13 cellular contexts compared by ENCODE assay signal in genomic region chr10:132155723-132156381, GRCh38. TPM values are rescaled to one million over a fixed set of nuclear protein-coding genes. Genes with fewer than 3 reads are reported as not detected.
A peak's percentile ranks its signal among the peaks of the same experiment; 100 is the strongest.
DNase-seq lines count a peak whose midpoint lies in the region; ATAC-seq and TF ChIP-seq lines count a peak whose summit lies in the region.
"Had no signal": no experiment of that assay in that cellular context is flagged by ENCODE, and none has a peak within 500 bp of the region (broad histone marks: within the 10 kb centered on the region; RNA-seq: fewer than 3 reads in every experiment).

No MANE protein-coding gene starts in this region.

- 80 to 82% methylated on average over 15 of the region's 15 CpGs for WGBS in aorta, 2 donors
- WGBS in suprapubic skin, result 77% methylated on average over 6 of the region's 15 CpGs

- no peak overlapping the region for H3K4me3 ChIP-seq in aorta (ENCODE audit: low read length in 2 of 2)
- H3K4me3 ChIP-seq in suprapubic skin, result no peak overlapping the region

- no peak for TF ChIP-seq EP300 in suprapubic skin (IDR thresholded peaks at IDR 0.05)

- H3K27me3 ChIP-seq in aorta (ENCODE audit: control insufficient read depth in 1 of 2, insufficient read depth in 2 of 2, low read length in 1 of 2) (no peaks in the 10 kb centered on the region), suprapubic skin (no peaks in the 10 kb centered on the region)

- no peaks in the 10 kb centered on the region for H3K27me3 Mint-ChIP-seq in chondrocyte (ENCODE audit: low read depth)

- no peaks in the 10 kb centered on the region for H3K9me3 Mint-ChIP-seq in chondrocyte (ENCODE audit: low read depth)
- H3K9me3 Mint-ChIP-seq: HFFc6 had no signal

- TF ChIP-seq CTCF in chondrocyte (IDR thresholded peaks at IDR 0.05) (no peak), suprapubic skin (IDR thresholded peaks at IDR 0.05) (no peak)

- DNase-seq in Right ventricle myocardium inferior (ENCODE audit: missing footprints) (peak; percentile 34), left cardiac atrium (no peak), chondrocyte (ENCODE audit: low spot score) (peak; percentile 93), posterior vena cava (ENCODE audit: low spot score) (peak; percentile 70), aorta (peak in 1 of 2 donors; percentile 68), C1 segment of cervical spinal cord (lab: John Stamatoyannopoulos, UW) (no peak), suprapubic skin (ENCODE audit: low spot score in 2 of 2) (no peak)
- DNase-seq: DMS53, GF-D8, HCEC 1CT, HFFc6 had no signal

- H3K27ac Mint-ChIP-seq in chondrocyte (ENCODE audit: unreplicated experiment), result no peak overlapping the region
- H3K27ac Mint-ChIP-seq: HFFc6 had no signal

- intact Hi-C loops in Right ventricle myocardium inferior (cut with DNase I), result no loop called here
- intact Hi-C loops in left cardiac atrium (cut with DNase I), result no loop called here
- intact Hi-C loops in posterior vena cava (cut with DNase I), result no loop called here
- intact Hi-C loops in aorta (cut with DNase I), result loop anchor here in 1 of 2 donors (10.0 kb wide), 1 partner anchor 261 kb away; no protein-coding TSS in a partner anchor

- H3K9me3 ChIP-seq in aorta (ENCODE audit: control insufficient read depth, low read length), result no peaks in the 10 kb centered on the region
- no peaks in the 10 kb centered on the region for H3K9me3 ChIP-seq in suprapubic skin

- H3K4me1 Mint-ChIP-seq in chondrocyte (ENCODE audit: low read depth), result no peaks in the 10 kb centered on the region

- no peaks in the 10 kb centered on the region for H3K36me3 Mint-ChIP-seq in chondrocyte (ENCODE audit: low read depth)

- H3K36me3 ChIP-seq in aorta (ENCODE audit: control insufficient read depth in 1 of 2, insufficient read depth in 2 of 2, low read length in 1 of 2), result no peaks in the 10 kb centered on the region
- H3K36me3 ChIP-seq in suprapubic skin, result no peaks in the 10 kb centered on the region

- no peak for ATAC-seq in Right ventricle myocardium inferior
- no peak for ATAC-seq in left cardiac atrium
- peak; percentile 55 for ATAC-seq in aorta (ENCODE audit: low FRiP score)
- ATAC-seq: HepG2 had no signal

- no peak for TF ChIP-seq POLR2A in suprapubic skin (IDR thresholded peaks at IDR 0.05)

- no peak overlapping the region for H3K27ac ChIP-seq in aorta (ENCODE audit: low read depth in 1 of 2, low read length in 2 of 2)
- no peak overlapping the region for H3K27ac ChIP-seq in suprapubic skin
- H3K27ac ChIP-seq: 22Rv1 had no signal

- no peaks in the 10 kb centered on the region for H3K4me1 ChIP-seq in aorta (ENCODE audit: control insufficient read depth in 1 of 2, insufficient read depth in 2 of 2, low read length in 2 of 2)
- no peaks in the 10 kb centered on the region for H3K4me1 ChIP-seq in suprapubic skin

- H3K4me3 Mint-ChIP-seq in chondrocyte (ENCODE audit: unreplicated experiment), result no peak overlapping the region
- H3K4me3 Mint-ChIP-seq: HFFc6 had no signal

RNA-seq across cellular contexts. Expression of gene DPYSL4, which starts 30.9 kb away (rescaled TPM):
- 24.9 TPM for total RNA-seq in Right ventricle myocardium inferior
- 1 to 10 TPM; 1.4 to 9.9 TPM for total RNA-seq in left cardiac atrium
- 19.9 to 37.6 TPM (median 35.2 TPM) in 3 replicates for total RNA-seq in chondrocyte
- 1 to 10 TPM; 1.4 to 2.1 TPM for total RNA-seq in posterior vena cava
- 1 to 10 TPM in 1 of 2 donors, under 1 TPM in 1; 0.84 to 1.4 TPM for total RNA-seq in aorta
- under 1 TPM in 1 of 2 donors, not detected in 1; 0.95 TPM for polyA plus RNA-seq in aorta
- 1 to 10 TPM in 1 of 4 donors, under 1 TPM in 2, not detected in 1; 0.38 to 1.7 (median 0.91) TPM for total RNA-seq in suprapubic skin

Comparison
In these comparisons a context has a peak if more than half of its experiments do, and no peak if none do; other contexts are left out.
1. DNase-seq: peak in Right ventricle myocardium inferior (single experiment), chondrocyte (single experiment) and posterior vena cava (single experiment); none in left cardiac atrium (single experiment), C1 segment of cervical spinal cord (0 of 14) and suprapubic skin (0 of 2).